ENCODE assay signal across 8 cellular contexts in genomic region chrX:47129879-47130358, GRCh38. TPM values are rescaled to one million over a fixed set of nuclear protein-coding genes. Genes with fewer than 3 reads are reported as not detected.
DNase-seq lines count a peak whose midpoint lies in the region; ATAC-seq and TF ChIP-seq lines count a peak whose summit lies in the region.

No MANE protein-coding gene starts in this region.

- intact Hi-C loops in Panc1 (cut with micrococcal nuclease; ENCODE audit: unreplicated experiment): no loop called here
- intact Hi-C loops in esophagus muscularis mucosa (cut with DNase I): loop anchor here (5.0 kb wide), 1 partner anchor 48 kb away; no protein-coding TSS in a partner anchor

- TF ChIP-seq EP300 in esophagus muscularis mucosa (IDR thresholded peaks at IDR 0.05): no peak

- H3K36me3 ChIP-seq in Panc1 (ENCODE audit: control insufficient read depth, insufficient read depth, low read length) (no peaks in the 10 kb centered on the region), esophagus muscularis mucosa (no peaks in the 10 kb centered on the region), rectal smooth muscle tissue (ENCODE audit: control insufficient read depth, insufficient read depth, low read length) (no peaks in the 10 kb centered on the region)

- no peak overlapping the region for H3K9ac ChIP-seq in rectal smooth muscle tissue (ENCODE audit: low read length)

- H3K4me1 ChIP-seq in Panc1 (ENCODE audit: control insufficient read depth, insufficient read depth, low read length) (no peaks in the 10 kb centered on the region), esophagus muscularis mucosa (peaks cover 2 to 9% (median 7%) of the 10 kb centered on the region in 4 donors), rectal smooth muscle tissue (ENCODE audit: control insufficient read depth, insufficient read depth, low read length) (no peaks in the 10 kb centered on the region)

- TF ChIP-seq CTCF in GM12864 (IDR thresholded peaks at IDR 0.05; ENCODE audit: low read depth, low read length, missing control alignments) (no peak), Panc1 (IDR thresholded peaks at IDR 0.05) (no peak), esophagus muscularis mucosa (IDR thresholded peaks at IDR 0.05) (no peak)

- no peaks in the 10 kb centered on the region for H3K9me3 ChIP-seq in Panc1 (ENCODE audit: control insufficient read depth, insufficient read depth, low read depth, low read length)
- H3K9me3 ChIP-seq in esophagus muscularis mucosa: no peaks in the 10 kb centered on the region

- no peak for DNase-seq in GM12864 (ENCODE audit: low read depth)
- no peak for DNase-seq in Panc1 (ENCODE audit: low read depth, low spot score)
- no peak for DNase-seq in esophagus muscularis mucosa (ENCODE audit: extremely low spot score)
- no peak for DNase-seq in NCI-H2227 treated with DMSO at 0.1 percent for 48 hours (lab: John Stamatoyannopoulos, UW)
- DNase-seq in amniotic stem cell (lab: John Stamatoyannopoulos, UW): no peak

- H3K27ac ChIP-seq in Panc1 (ENCODE audit: low read length) (peak overlapping the region; percentile 80), esophagus muscularis mucosa (replicated peaks in 1 of 4) (peak overlapping the region; percentile 80 to 86 (median 83)), rectal smooth muscle tissue (ENCODE audit: low read depth, low read length) (no peak overlapping the region)

- CTCF ChIA-PET in Panc1 (lab: Charles Lee): no interaction called here

- H3K27me3 ChIP-seq in Panc1 (ENCODE audit: control insufficient read depth, insufficient read depth, low read length): no peaks in the 10 kb centered on the region
- no peaks in the 10 kb centered on the region for H3K27me3 ChIP-seq in esophagus muscularis mucosa
- H3K27me3 ChIP-seq in rectal smooth muscle tissue (ENCODE audit: control insufficient read depth, insufficient read depth, low read length): no peaks in the 10 kb centered on the region

- in situ Hi-C loops in Panc1 (cut with HindIII; ENCODE audit: low pct_unique_long_range_greater_than_20kb, low sequenced_read_pairs): no loop called here

- H3K4me3 ChIP-seq in GM12864 (ENCODE audit: low read depth, low read length) (peak overlapping the region; percentile 71), Panc1 (ENCODE audit: low read depth in 2 of 2, low read length in 2 of 2) (peak overlapping the region; percentile 69 to 83), esophagus muscularis mucosa (peak overlapping the region; percentile 54 to 61 (median 60)), rectal smooth muscle tissue (ENCODE audit: low read length) (peak overlapping the region; percentile 76)

- POLR2A ChIA-PET in Panc1 (lab: Charles Lee): interaction anchor here (0.6 to 0.7 kb wide), 2 partner anchors 143 to 494 kb away, joined by 3 read pairs; no protein-coding TSS in a partner anchor

- no TSS peak for BruUV-seq in Panc1 (replicated peaks; lab: Mats Ljungman, UMichigan)

- TF ChIP-seq POLR2A in esophagus muscularis mucosa (IDR thresholded peaks at IDR 0.05; ENCODE audit: low read depth): no peak

- 51% methylated on average over 11 of the region's 11 CpGs for WGBS in esophagus muscularis mucosa

- ATAC-seq in Panc1 (no peak), HG03469 (IDR thresholded peaks at IDR 0.05; ENCODE audit: unreplicated experiment) (no peak), GM18868 (IDR thresholded peaks at IDR 0.05; ENCODE audit: unreplicated experiment) (no peak)

RNA-seq across cellular contexts. Expression of gene NDUFB11, which starts 14.6 kb away (rescaled TPM):
- 109 TPM for total RNA-seq in Panc1 (2021; ENCODE audit: unreplicated experiment)
- polyA plus RNA-seq in Panc1 (2012; ENCODE audit: insufficient read length): 151 TPM
- 10 to 100 TPM; 58.3 to 87.5 (median 76.3) TPM for total RNA-seq in esophagus muscularis mucosa

RNA-seq across cellular contexts. Expression of gene RBM10, which starts 15.1 kb away (rescaled TPM):
- total RNA-seq in Panc1 (2021; ENCODE audit: unreplicated experiment) (47.1 TPM), esophagus muscularis mucosa (10 to 100 TPM; 25.3 to 38.4 (median 29.8) TPM)
- 58.6 TPM for polyA plus RNA-seq in Panc1 (2012; ENCODE audit: insufficient read length)

RNA-seq across cellular contexts. Expression of gene RGN, which starts 51.7 kb away (rescaled TPM):
- total RNA-seq in Panc1 (2021; ENCODE audit: unreplicated experiment): 3.4 TPM
- 4.1 TPM for polyA plus RNA-seq in Panc1 (2012; ENCODE audit: insufficient read length)
- total RNA-seq in esophagus muscularis mucosa: 10 to 100 TPM in 1 of 4 donors, 1 to 10 TPM in 3; 6.1 to 10.8 (median 7.6) TPM
